17 cellular contexts compared by ENCODE assay signal in genomic region chr7:24388212-24388611, GRCh38.
DNase-seq lines count a peak whose midpoint lies in the region.
"Had no signal": no experiment of that assay in that cellular context is flagged by ENCODE, and none has a peak within 500 bp of the region (broad histone marks: within the 10 kb centered on the region; RNA-seq: fewer than 3 reads in every experiment).

No MANE protein-coding gene starts in this region.

- DNase-seq in NCI-H526 (lab: John Stamatoyannopoulos, UW) (peak; percentile 17 to 35), NCI-H526 treated with DMSO at 0.1 percent for 48 hours (lab: John Stamatoyannopoulos, UW) (no peak), DMS53 (lab: John Stamatoyannopoulos, UW) (peak; percentile 64), DMS53 treated with DMSO at 0.1 percent for 48 hours (lab: John Stamatoyannopoulos, UW; ENCODE audit: unreplicated experiment) (peak; percentile 21), DMS114 treated with DMSO at 0.1 percent for 48 hours (lab: John Stamatoyannopoulos, UW; ENCODE audit: unreplicated experiment) (no peak)
- no peak for DNase-seq in activated T-cell treated with anti-CD3 and anti-CD28 coated beads, Interleukin-2, amount 50 U/mL, for 1 hour
- DNase-seq: 8988T; ACHN; BE2C; C1 segment of cervical spinal cord; CD4-positive, alpha-beta memory T cell; CD4-positive, CD25-positive, alpha-beta regulatory T cell; CD8-positive, alpha-beta memory T cell; COR-L47; DMS 273 treated with DMSO at 0.1 percent for 48 hours; DMS79 treated with DMSO at 0.1 percent for 48 hours; GF-D8 had no signal

Comparison
In these comparisons a context has a peak if more than half of its experiments do, and no peak if none do; other contexts are left out.
1. DNase-seq: peak in NCI-H526 (2 of 2), DMS53 (single experiment) and DMS53 treated with DMSO at 0.1 percent for 48 hours (single experiment); none in NCI-H526 treated with DMSO at 0.1 percent for 48 hours (single experiment), DMS114 treated with DMSO at 0.1 percent for 48 hours (single experiment) and activated T-cell treated with anti-CD3 and anti-CD28 coated beads, Interleukin-2, amount 50 U/mL, for 1 hour (single experiment).